In the genomic region with DNA sequence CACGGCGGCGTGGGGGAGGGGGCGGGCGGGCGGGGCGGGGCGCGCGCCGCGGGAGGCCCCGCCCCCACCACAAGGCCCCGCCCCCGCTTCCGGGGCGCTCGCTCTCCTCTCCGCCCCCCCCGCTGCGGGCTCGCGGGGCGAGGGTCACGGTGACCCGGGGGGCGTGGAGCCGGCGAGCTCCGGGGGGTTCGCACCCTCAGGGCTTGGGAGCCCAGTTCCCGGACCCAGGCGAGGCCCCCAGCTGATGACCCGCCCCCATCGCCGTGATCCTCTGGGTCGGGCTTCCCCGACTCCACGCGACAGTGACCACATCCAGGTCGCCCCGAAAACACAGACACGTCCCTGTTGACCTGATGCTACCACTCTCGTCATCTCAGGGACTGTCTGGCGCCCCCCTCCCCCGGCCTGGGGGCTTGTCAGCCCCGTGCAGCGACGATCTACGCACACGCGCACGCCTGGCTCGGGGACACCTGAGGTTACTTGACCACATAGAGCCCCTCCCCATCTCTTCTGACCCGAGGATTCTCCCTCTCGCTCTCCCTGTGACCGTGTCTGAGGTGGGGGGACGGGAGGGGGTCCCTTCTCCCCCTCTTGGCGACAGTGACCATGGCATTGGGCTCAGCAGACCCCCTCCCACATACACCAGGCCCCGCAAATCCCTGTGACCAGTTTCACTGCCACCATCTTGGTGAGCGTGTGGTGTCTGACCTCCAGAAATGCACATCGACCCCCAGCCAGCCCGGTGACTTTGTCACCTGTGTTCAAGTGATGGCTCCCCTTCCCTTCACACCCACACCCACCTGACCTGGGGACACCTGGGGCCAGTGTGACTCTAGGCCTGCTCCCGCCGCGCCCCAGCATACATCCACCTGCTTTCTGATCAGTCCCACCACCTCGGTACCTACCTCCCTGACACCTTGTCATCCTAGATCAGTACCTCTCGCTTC, we compare ENCODE assay signal across 8 cellular contexts. TPM values are rescaled to one million over a fixed set of nuclear protein-coding genes. Genes with fewer than 3 reads are reported as not detected.
DNase-seq lines count a peak whose midpoint lies in the region; ATAC-seq, FAIRE-seq and TF ChIP-seq lines count a peak whose summit lies in the region.

No MANE protein-coding gene starts in this region.

- POLR2A ChIA-PET in H1 (lab: Charles Lee; ENCODE audit: partially characterized antibody): interaction anchor here (0.7 to 5.0 kb wide), 12 partner anchors 8 to 47 kb away, joined by 3 to 22 read pairs (median 4); a partner anchor contains a TSS

- H3K4me2 ChIP-seq in H1 (ENCODE audit: insufficient read depth in 1 of 2, low read depth in 2 of 2, low read length in 2 of 2): peak overlapping the region; percentile 90 to 97

- peak overlapping the region; percentile 78 for H3K18ac ChIP-seq in H1 (ENCODE audit: extremely low read depth, low read length)

- H2AFZ ChIP-seq in H1 (ENCODE audit: low read length): no peak overlapping the region

- TF ChIP-seq CTCF in BE2C (IDR thresholded peaks at IDR 0.05; ENCODE audit: low read depth, low read length) (no peak), VCaP (conservative IDR thresholded peaks at IDR 0.05) (no peak), H1 (IDR thresholded peaks at IDR 0.05; ENCODE audit: control extremely low read depth in 1 of 3, insufficient read depth in 1 of 3, low read depth in 1 of 3, low read length in 3 of 3) (no peak), vagina (IDR thresholded peaks at IDR 0.05) (no peak)

- H3K79me2 ChIP-seq in H1 (ENCODE audit: control insufficient read depth in 1 of 2, insufficient read depth in 2 of 2, low read length in 2 of 2): peaks cover 0 to 22% of the 10 kb centered on the region in 2 experiments; a peak in 2 of 4 replicates

- peaks cover 13% of the 10 kb centered on the region for H3K23me2 ChIP-seq in H1 (ENCODE audit: low read depth, low read length)

- peaks cover 11% of the 10 kb centered on the region for H3K79me1 ChIP-seq in H1 (ENCODE audit: low read depth, low read length)

- H4K5ac ChIP-seq in H1 (ENCODE audit: insufficient read length, low read depth, low read length): peak overlapping the region; percentile 97

- no peak overlapping the region for H2BK120ac ChIP-seq in H1 (replicated peaks; ENCODE audit: low read depth, low read length)

- ATAC-seq in GM18873 (IDR thresholded peaks at IDR 0.05; ENCODE audit: low FRiP score, unreplicated experiment) (peak; percentile 8), HG03135 (IDR thresholded peaks at IDR 0.05; ENCODE audit: unreplicated experiment) (peak; percentile 20)

- H3K9me3 ChIP-seq in BE2C (no peaks in the 10 kb centered on the region), H1 (ENCODE audit: insufficient read depth in 2 of 2, low read depth in 1 of 2, low read length in 1 of 2) (no peaks in the 10 kb centered on the region), muscle layer of duodenum (ENCODE audit: control insufficient read depth in 1 of 2, low read length in 2 of 2) (no peaks in the 10 kb centered on the region), vagina (no peaks in the 10 kb centered on the region)

- H3K4ac ChIP-seq in H1 (replicated peaks; ENCODE audit: insufficient read length, low read depth, low read length): no peak overlapping the region

- H2AK5ac ChIP-seq in H1 (ENCODE audit: low read depth, low read length): no peak overlapping the region

- no peak for TF ChIP-seq RAD21 in H1 (IDR thresholded peaks at IDR 0.05 in 1 of 2, conservative IDR thresholded peaks at IDR 0.05 in 1 of 2; ENCODE audit: low read depth in 2 of 2, low read length in 2 of 2)

- 0 out of 2 replicates have a peak overlapping the region, but pooled peaks have one; percentile 68 for H2BK5ac ChIP-seq in H1 (ENCODE audit: low read depth, low read length)

- peak overlapping the region; percentile 97; the same call in 1 of the 2 replicates for H4K8ac ChIP-seq in H1 (ENCODE audit: extremely low read depth, insufficient read depth, low read length)

- TF ChIP-seq POLR2A in H1 (IDR thresholded peaks at IDR 0.05; ENCODE audit: control extremely low read depth in 1 of 2, low read depth in 2 of 2, low read length in 2 of 2) (no peak), vagina (IDR thresholded peaks at IDR 0.05) (no peak)

- peak overlapping the region; percentile 92 for H3K56ac ChIP-seq in H1 (replicated peaks; ENCODE audit: insufficient read length, low read depth, low read length)

- no peak overlapping the region for H3K23ac ChIP-seq in H1 (ENCODE audit: insufficient read length)

- peaks cover 3 to 14% of the 10 kb centered on the region in 2 experiments for H4K20me1 ChIP-seq in H1 (replicated peaks in 1 of 2; ENCODE audit: control insufficient read depth in 1 of 2, insufficient read depth in 2 of 2, low read length in 2 of 2)

- no peak for TF ChIP-seq EP300 in H1 (IDR thresholded peaks at IDR 0.05; ENCODE audit: borderline replicate concordance in 1 of 2, low read depth in 2 of 2, low read length in 2 of 2)

- DNase-seq in BE2C (peak; percentile 43), H1 (ENCODE audit: low read depth in 1 of 2, low spot score in 2 of 2) (no peak), vagina (ENCODE audit: extremely low spot score in 2 of 2) (no peak), NCI-H1694 treated with DMSO at 0.1 percent for 48 hours (lab: John Stamatoyannopoulos, UW) (no peak)

- FAIRE-seq in H1 (lab: Jason Lieb, UNC): no peak

- H3K4me3 ChIP-seq in BE2C (ENCODE audit: low read depth, low read length) (peak overlapping the region; percentile 75), H1 (ENCODE audit: extremely low read depth in 1 of 4, insufficient read depth in 2 of 4, low read depth in 3 of 4, low read length in 4 of 4) (peak overlapping the region; percentile 45 to 91 (median 82)), muscle layer of duodenum (ENCODE audit: low read depth in 1 of 2, low read length in 2 of 2) (peak overlapping the region; percentile 84 to 85), vagina (peak overlapping the region; percentile 86 to 99)

- WGBS in H1 (ENCODE audit: extremely low coverage in 1 of 2, insufficient coverage in 1 of 2, insufficient read length in 1 of 2, insufficient replicate concordance in 2 of 2, low coverage in 1 of 2, low lambda C conversion rate in 2 of 2, missing lambda C conversion rate in 1 of 2), 2 experiments: 32% methylated on average over 29 of the region's 68 CpGs; no CpG with 5 or more reads in 1 of the 2 experiments

- 0 out of 2 replicates have a peak overlapping the region, but pooled peaks have one; percentile 62 for H2BK12ac ChIP-seq in H1 (ENCODE audit: low read depth, low read length)

- CTCF ChIA-PET in H1 (lab: Charles Lee; ENCODE audit: partially characterized antibody): interaction anchor here (0.5 to 4.9 kb wide), 16 partner anchors 11 to 1703 kb away, joined by 3 to 14 read pairs (median 4); a partner anchor contains a TSS

- no peaks in the 10 kb centered on the region for H3K27me3 ChIP-seq in BE2C
- H3K27me3 ChIP-seq in H1 (replicated peaks in 1 of 4; ENCODE audit: control insufficient read depth in 3 of 4, extremely low read depth in 1 of 4, insufficient read depth in 3 of 4, low read length in 3 of 4): no peaks in the 10 kb centered on the region
- H3K27me3 ChIP-seq in muscle layer of duodenum (ENCODE audit: low read depth, low read length): no peaks in the 10 kb centered on the region
- H3K27me3 ChIP-seq in vagina: no peaks in the 10 kb centered on the region

- H2BK20ac ChIP-seq in H1 (ENCODE audit: low read length): no peak overlapping the region

- peak overlapping the region; percentile 74 for H4K91ac ChIP-seq in H1 (replicated peaks; ENCODE audit: insufficient read length, low read length)

- H3K4me1 ChIP-seq in BE2C (no peaks in the 10 kb centered on the region), H1 (replicated peaks in 1 of 4; ENCODE audit: control insufficient read depth in 3 of 4, insufficient read depth in 4 of 4, low read length in 3 of 4) (peaks cover 0 to 13% (median 7%) of the 10 kb centered on the region in 4 experiments; a peak in 5 of 7 replicates), muscle layer of duodenum (ENCODE audit: control insufficient read depth in 1 of 2, insufficient read depth in 2 of 2, low read length in 2 of 2) (peaks cover 8 to 38% of the 10 kb centered on the region in 2 donors), vagina (peaks cover 70% of the 10 kb centered on the region)

- no peak overlapping the region for H2BK15ac ChIP-seq in H1 (ENCODE audit: low read length)

- no peak overlapping the region for H3K14ac ChIP-seq in H1 (ENCODE audit: insufficient read length)

- H3K9ac ChIP-seq in H1 (replicated peaks in 1 of 4; ENCODE audit: extremely low read depth in 1 of 4, low read depth in 3 of 4, low read length in 3 of 4): peak overlapping the region; percentile 25 to 62 (median 44); a peak in 6 of 7 replicates

- H3K27ac ChIP-seq in VCaP (peak overlapping the region; percentile 80), H1 (ENCODE audit: low read depth, low read length) (no peak overlapping the region), muscle layer of duodenum (ENCODE audit: low read length) (peak overlapping the region; percentile 51), vagina (peak overlapping the region; percentile 91)

- H3K36me3 ChIP-seq in BE2C (peaks cover 6% of the 10 kb centered on the region), H1 (ENCODE audit: control insufficient read depth in 2 of 4, insufficient read depth in 4 of 4, low read length in 3 of 4) (no peaks in the 10 kb centered on the region; a peak in 2 of 8 replicates), muscle layer of duodenum (ENCODE audit: control insufficient read depth in 1 of 2, insufficient read depth in 2 of 2, low read length in 2 of 2) (peaks cover 0 to 12% of the 10 kb centered on the region in 2 donors), vagina (peaks cover 0 to 9% of the 10 kb centered on the region in 2 donors)

- intact Hi-C loops in vagina (cut with DNase I): no loop called here

RNA-seq across cellular contexts. Expression of a gene that starts 0.7 kb away (rescaled TPM):
- polyA plus RNA-seq in BE2C (2012; ENCODE audit: insufficient read depth, insufficient read length, low read depth): 86.4 TPM
- total RNA-seq in H1 (2021; fragmentation: NEBNext Ultra II Directional; extraction: Animal tissue kit (Norgen Biotek cat#: 25700)): 38.3 and 41.5 TPM in 2 replicates
- 8.9 and 16.6 TPM in 2 replicates for polyA plus RNA-seq in H1 (2011; rRNA removed)
- polyA plus RNA-seq in H1 (2011; cell fraction: cytosol; rRNA removed): 16.5 TPM
- 35.7 TPM for polyA plus RNA-seq in H1 (2011; cell fraction: nucleus; rRNA removed)
- 20.9 to 28.0 TPM (median 25.4 TPM) in 4 replicates for polyA plus RNA-seq in H1 (2012, experiment 1 of 2)
- 25.2 TPM for polyA plus RNA-seq in H1 (2012, experiment 2 of 2)
- 28.9 TPM for polyA plus RNA-seq in H1 (2013, experiment 1 of 2)
- 27.2 TPM for polyA plus RNA-seq in H1 (2013, experiment 2 of 2)
- polyA minus RNA-seq in H1 (2011; rRNA and poly(A)+ RNA removed): 9.2 and 11.4 TPM in 2 replicates
- 17.8 TPM for polyA minus RNA-seq in H1 (2011; cell fraction: cytosol; rRNA and poly(A)+ RNA removed)
- 14.4 TPM for polyA minus RNA-seq in H1 (2011; cell fraction: nucleus; rRNA and poly(A)+ RNA removed)
- 26.8 TPM for total RNA-seq in vagina

RNA-seq across cellular contexts. Expression of a gene that starts 10.3 kb away (rescaled TPM):
- polyA plus RNA-seq in BE2C (2012; ENCODE audit: insufficient read depth, insufficient read length, low read depth): 20.0 TPM
- total RNA-seq in H1 (2021; fragmentation: NEBNext Ultra II Directional; extraction: Animal tissue kit (Norgen Biotek cat#: 25700)): 3.7 and 4.3 TPM in 2 replicates
- 3.1 and 8.9 TPM in 2 replicates for polyA plus RNA-seq in H1 (2011; rRNA removed)
- polyA plus RNA-seq in H1 (2011; cell fraction: cytosol; rRNA removed): 2.2 TPM
- 3.3 TPM for polyA plus RNA-seq in H1 (2011; cell fraction: nucleus; rRNA removed)
- polyA plus RNA-seq in H1 (2012, experiment 1 of 2): 3.3 to 6.1 TPM (median 4.6 TPM) in 4 replicates
- polyA plus RNA-seq in H1 (2012, experiment 2 of 2): 2.7 TPM
- polyA plus RNA-seq in H1 (2013, experiment 1 of 2): 5.3 TPM
- polyA plus RNA-seq in H1 (2013, experiment 2 of 2): 5.7 TPM
- not detected in 2 replicates for polyA minus RNA-seq in H1 (2011; rRNA and poly(A)+ RNA removed)
- 3.7 TPM for polyA minus RNA-seq in H1 (2011; cell fraction: cytosol; rRNA and poly(A)+ RNA removed)
- polyA minus RNA-seq in H1 (2011; cell fraction: nucleus; rRNA and poly(A)+ RNA removed): 2.4 TPM
- 1.5 TPM for total RNA-seq in vagina

RNA-seq across cellular contexts. Expression of a gene that starts 15.8 kb away (rescaled TPM):
- polyA plus RNA-seq in BE2C (2012; ENCODE audit: insufficient read depth, insufficient read length, low read depth): 81.2 TPM
- total RNA-seq in H1 (2021; fragmentation: NEBNext Ultra II Directional; extraction: Animal tissue kit (Norgen Biotek cat#: 25700)): 20.3 and 22.9 TPM in 2 replicates
- polyA plus RNA-seq in H1 (2011; rRNA removed): 18.2 and 29.0 TPM in 2 replicates
- polyA plus RNA-seq in H1 (2011; cell fraction: cytosol; rRNA removed): 16.9 TPM
- 29.6 TPM for polyA plus RNA-seq in H1 (2011; cell fraction: nucleus; rRNA removed)
- 20.8 to 23.5 TPM (median 21.4 TPM) in 4 replicates for polyA plus RNA-seq in H1 (2012, experiment 1 of 2)
- polyA plus RNA-seq in H1 (2012, experiment 2 of 2): 25.4 TPM
- polyA plus RNA-seq in H1 (2013, experiment 1 of 2): 27.7 TPM
- polyA plus RNA-seq in H1 (2013, experiment 2 of 2): 29.0 TPM
- 5.7 and 6.0 TPM in 2 replicates for polyA minus RNA-seq in H1 (2011; rRNA and poly(A)+ RNA removed)
- polyA minus RNA-seq in H1 (2011; cell fraction: cytosol; rRNA and poly(A)+ RNA removed): 13.8 TPM
- 9.5 TPM for polyA minus RNA-seq in H1 (2011; cell fraction: nucleus; rRNA and poly(A)+ RNA removed)
- 17.4 TPM for total RNA-seq in vagina

RNA-seq across cellular contexts. Expression of a gene that starts 16.0 kb away (rescaled TPM):
- polyA plus RNA-seq in BE2C (2012; ENCODE audit: insufficient read depth, insufficient read length, low read depth): 0.45 TPM
- total RNA-seq in H1 (2021; fragmentation: NEBNext Ultra II Directional; extraction: Animal tissue kit (Norgen Biotek cat#: 25700)): 2.9 and 3.4 TPM in 2 replicates
- polyA plus RNA-seq in H1 (2011; rRNA removed): 2.7 and 2.8 TPM in 2 replicates
- polyA plus RNA-seq in H1 (2011; cell fraction: cytosol; rRNA removed): 2.2 TPM
- polyA plus RNA-seq in H1 (2011; cell fraction: nucleus; rRNA removed): 3.0 TPM
- polyA plus RNA-seq in H1 (2012, experiment 1 of 2): 2.2 to 3.0 TPM (median 2.6 TPM) in 4 replicates
- 2.1 TPM for polyA plus RNA-seq in H1 (2012, experiment 2 of 2)
- 5.0 TPM for polyA plus RNA-seq in H1 (2013, experiment 1 of 2)
- 4.7 TPM for polyA plus RNA-seq in H1 (2013, experiment 2 of 2)
- polyA minus RNA-seq in H1 (2011; rRNA and poly(A)+ RNA removed): 4.8 and 4.9 TPM in 2 replicates
- 1.6 TPM for polyA minus RNA-seq in H1 (2011; cell fraction: cytosol; rRNA and poly(A)+ RNA removed)
- polyA minus RNA-seq in H1 (2011; cell fraction: nucleus; rRNA and poly(A)+ RNA removed): 3.2 TPM
- total RNA-seq in vagina: 6.6 TPM

RNA-seq across cellular contexts. Expression of a gene that starts 21.6 kb away (rescaled TPM):
- polyA plus RNA-seq in BE2C (2012; ENCODE audit: insufficient read depth, insufficient read length, low read depth): 185 TPM
- 58.0 and 64.5 TPM in 2 replicates for total RNA-seq in H1 (2021; fragmentation: NEBNext Ultra II Directional; extraction: Animal tissue kit (Norgen Biotek cat#: 25700))
- 16.4 and 39.1 TPM in 2 replicates for polyA plus RNA-seq in H1 (2011; rRNA removed)
- polyA plus RNA-seq in H1 (2011; cell fraction: cytosol; rRNA removed): 15.2 TPM
- polyA plus RNA-seq in H1 (2011; cell fraction: nucleus; rRNA removed): 29.7 TPM
- polyA plus RNA-seq in H1 (2012, experiment 1 of 2): 13.0 to 35.0 TPM (median 34.2 TPM) in 4 replicates
- polyA plus RNA-seq in H1 (2012, experiment 2 of 2): 25.9 TPM
- polyA plus RNA-seq in H1 (2013, experiment 1 of 2): 44.9 TPM
- polyA plus RNA-seq in H1 (2013, experiment 2 of 2): 51.0 TPM
- polyA minus RNA-seq in H1 (2011; rRNA and poly(A)+ RNA removed): 0.54 and 1.6 TPM in 2 replicates
- 38.1 TPM for polyA minus RNA-seq in H1 (2011; cell fraction: cytosol; rRNA and poly(A)+ RNA removed)
- 17.8 TPM for polyA minus RNA-seq in H1 (2011; cell fraction: nucleus; rRNA and poly(A)+ RNA removed)
- total RNA-seq in vagina: 14.2 TPM
